2 cellular contexts compared by ENCODE assay signal in the genomic region with DNA sequence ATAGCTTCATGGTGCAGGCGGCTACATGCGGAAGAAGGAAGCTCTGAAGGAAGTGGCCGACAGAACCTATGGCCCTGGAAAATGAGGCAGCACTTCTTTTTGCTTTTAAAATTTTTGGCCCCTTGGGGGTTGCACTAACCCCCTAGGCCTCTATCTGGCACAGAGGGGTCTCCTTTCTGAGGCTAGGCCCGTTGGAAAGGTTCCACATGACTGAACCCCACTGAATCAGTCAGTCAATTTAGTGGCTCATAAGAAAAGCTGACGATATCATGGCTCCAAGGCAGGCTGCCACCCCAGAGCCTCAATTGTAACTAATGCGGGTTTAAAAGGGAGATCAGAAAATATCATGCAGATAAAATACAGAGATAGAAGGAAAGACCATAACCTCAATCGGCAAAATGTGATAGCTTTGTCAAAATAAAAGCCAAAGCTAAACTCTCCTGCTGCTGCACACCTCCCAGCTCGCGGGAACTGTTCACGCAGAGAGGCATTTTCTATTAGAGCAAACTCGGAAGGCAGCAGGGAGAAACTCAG.
TF ChIP-seq lines count a peak whose summit lies in the region.

No MANE protein-coding gene starts in this region.

TF ChIP-seq in HEK293, 187 proteins besides CTCF, POLR2A, EP300 and RAD21 (continued from another document):
- TF ChIP-seq ZNF366 (tag by site-specific recombination; conservative IDR thresholded peaks at IDR 0.05) (no peak), ATF2 (tag by site-specific recombination; IDR thresholded peaks at IDR 0.05; ENCODE audit: low read depth) (no peak), ZNF175 (tag by site-specific recombination; IDR thresholded peaks at IDR 0.05) (no peak)
- TF ChIP-seq, protein P1, sequence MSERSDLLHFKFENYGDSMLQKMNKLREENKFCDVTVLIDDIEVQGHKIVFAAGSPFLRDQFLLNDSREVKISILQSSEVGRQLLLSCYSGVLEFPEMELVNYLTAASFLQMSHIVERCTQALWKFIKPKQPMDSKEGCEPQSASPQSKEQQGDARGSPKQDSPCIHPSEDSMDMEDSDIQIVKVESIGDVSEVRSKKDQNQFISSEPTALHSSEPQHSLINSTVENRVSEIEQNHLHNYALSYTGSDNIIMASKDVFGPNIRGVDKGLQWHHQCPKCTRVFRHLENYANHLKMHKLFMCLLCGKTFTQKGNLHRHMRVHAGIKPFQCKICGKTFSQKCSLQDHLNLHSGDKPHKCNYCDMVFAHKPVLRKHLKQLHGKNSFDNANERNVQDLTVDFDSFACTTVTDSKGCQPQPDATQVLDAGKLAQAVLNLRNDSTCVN (tag by site-specific recombination; optimal IDR thresholded peaks at IDR 0.05) = no peak
TF ChIP-seq in HEK293: peak in this region for 1.

TF ChIP-seq in H1, 55 proteins besides CTCF, POLR2A, EP300 and RAD21 (continued from another document):
- TF ChIP-seq KDM1A (IDR thresholded peaks at IDR 0.05; ENCODE audit: borderline replicate concordance, low read length) (no peak), SIRT6 (IDR thresholded peaks at IDR 0.05; ENCODE audit: low read length) (no peak), KDM4A (IDR thresholded peaks at IDR 0.05; ENCODE audit: low read depth, low read length, severe bottlenecking) (no peak), TCF12 (IDR thresholded peaks at IDR 0.05; ENCODE audit: low read depth, low read length) (no peak), CEBPB (IDR thresholded peaks at IDR 0.05; ENCODE audit: low read depth, low read length) (no peak), RNF2 (IDR thresholded peaks at IDR 0.05; ENCODE audit: borderline replicate concordance, low read depth, low read length, missing control alignments, poor library complexity, severe bottlenecking) (no peak)
- TF ChIP-seq, protein P2, sequence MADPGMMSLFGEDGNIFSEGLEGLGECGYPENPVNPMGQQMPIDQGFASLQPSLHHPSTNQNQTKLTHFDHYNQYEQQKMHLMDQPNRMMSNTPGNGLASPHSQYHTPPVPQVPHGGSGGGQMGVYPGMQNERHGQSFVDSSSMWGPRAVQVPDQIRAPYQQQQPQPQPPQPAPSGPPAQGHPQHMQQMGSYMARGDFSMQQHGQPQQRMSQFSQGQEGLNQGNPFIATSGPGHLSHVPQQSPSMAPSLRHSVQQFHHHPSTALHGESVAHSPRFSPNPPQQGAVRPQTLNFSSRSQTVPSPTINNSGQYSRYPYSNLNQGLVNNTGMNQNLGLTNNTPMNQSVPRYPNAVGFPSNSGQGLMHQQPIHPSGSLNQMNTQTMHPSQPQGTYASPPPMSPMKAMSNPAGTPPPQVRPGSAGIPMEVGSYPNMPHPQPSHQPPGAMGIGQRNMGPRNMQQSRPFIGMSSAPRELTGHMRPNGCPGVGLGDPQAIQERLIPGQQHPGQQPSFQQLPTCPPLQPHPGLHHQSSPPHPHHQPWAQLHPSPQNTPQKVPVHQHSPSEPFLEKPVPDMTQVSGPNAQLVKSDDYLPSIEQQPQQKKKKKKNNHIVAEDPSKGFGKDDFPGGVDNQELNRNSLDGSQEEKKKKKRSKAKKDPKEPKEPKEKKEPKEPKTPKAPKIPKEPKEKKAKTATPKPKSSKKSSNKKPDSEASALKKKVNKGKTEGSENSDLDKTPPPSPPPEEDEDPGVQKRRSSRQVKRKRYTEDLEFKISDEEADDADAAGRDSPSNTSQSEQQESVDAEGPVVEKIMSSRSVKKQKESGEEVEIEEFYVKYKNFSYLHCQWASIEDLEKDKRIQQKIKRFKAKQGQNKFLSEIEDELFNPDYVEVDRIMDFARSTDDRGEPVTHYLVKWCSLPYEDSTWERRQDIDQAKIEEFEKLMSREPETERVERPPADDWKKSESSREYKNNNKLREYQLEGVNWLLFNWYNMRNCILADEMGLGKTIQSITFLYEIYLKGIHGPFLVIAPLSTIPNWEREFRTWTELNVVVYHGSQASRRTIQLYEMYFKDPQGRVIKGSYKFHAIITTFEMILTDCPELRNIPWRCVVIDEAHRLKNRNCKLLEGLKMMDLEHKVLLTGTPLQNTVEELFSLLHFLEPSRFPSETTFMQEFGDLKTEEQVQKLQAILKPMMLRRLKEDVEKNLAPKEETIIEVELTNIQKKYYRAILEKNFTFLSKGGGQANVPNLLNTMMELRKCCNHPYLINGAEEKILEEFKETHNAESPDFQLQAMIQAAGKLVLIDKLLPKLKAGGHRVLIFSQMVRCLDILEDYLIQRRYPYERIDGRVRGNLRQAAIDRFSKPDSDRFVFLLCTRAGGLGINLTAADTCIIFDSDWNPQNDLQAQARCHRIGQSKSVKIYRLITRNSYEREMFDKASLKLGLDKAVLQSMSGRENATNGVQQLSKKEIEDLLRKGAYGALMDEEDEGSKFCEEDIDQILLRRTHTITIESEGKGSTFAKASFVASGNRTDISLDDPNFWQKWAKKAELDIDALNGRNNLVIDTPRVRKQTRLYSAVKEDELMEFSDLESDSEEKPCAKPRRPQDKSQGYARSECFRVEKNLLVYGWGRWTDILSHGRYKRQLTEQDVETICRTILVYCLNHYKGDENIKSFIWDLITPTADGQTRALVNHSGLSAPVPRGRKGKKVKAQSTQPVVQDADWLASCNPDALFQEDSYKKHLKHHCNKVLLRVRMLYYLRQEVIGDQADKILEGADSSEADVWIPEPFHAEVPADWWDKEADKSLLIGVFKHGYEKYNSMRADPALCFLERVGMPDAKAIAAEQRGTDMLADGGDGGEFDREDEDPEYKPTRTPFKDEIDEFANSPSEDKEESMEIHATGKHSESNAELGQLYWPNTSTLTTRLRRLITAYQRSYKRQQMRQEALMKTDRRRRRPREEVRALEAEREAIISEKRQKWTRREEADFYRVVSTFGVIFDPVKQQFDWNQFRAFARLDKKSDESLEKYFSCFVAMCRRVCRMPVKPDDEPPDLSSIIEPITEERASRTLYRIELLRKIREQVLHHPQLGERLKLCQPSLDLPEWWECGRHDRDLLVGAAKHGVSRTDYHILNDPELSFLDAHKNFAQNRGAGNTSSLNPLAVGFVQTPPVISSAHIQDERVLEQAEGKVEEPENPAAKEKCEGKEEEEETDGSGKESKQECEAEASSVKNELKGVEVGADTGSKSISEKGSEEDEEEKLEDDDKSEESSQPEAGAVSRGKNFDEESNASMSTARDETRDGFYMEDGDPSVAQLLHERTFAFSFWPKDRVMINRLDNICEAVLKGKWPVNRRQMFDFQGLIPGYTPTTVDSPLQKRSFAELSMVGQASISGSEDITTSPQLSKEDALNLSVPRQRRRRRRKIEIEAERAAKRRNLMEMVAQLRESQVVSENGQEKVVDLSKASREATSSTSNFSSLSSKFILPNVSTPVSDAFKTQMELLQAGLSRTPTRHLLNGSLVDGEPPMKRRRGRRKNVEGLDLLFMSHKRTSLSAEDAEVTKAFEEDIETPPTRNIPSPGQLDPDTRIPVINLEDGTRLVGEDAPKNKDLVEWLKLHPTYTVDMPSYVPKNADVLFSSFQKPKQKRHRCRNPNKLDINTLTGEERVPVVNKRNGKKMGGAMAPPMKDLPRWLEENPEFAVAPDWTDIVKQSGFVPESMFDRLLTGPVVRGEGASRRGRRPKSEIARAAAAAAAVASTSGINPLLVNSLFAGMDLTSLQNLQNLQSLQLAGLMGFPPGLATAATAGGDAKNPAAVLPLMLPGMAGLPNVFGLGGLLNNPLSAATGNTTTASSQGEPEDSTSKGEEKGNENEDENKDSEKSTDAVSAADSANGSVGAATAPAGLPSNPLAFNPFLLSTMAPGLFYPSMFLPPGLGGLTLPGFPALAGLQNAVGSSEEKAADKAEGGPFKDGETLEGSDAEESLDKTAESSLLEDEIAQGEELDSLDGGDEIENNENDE (IDR thresholded peaks at IDR 0.05; ENCODE audit: insufficient replicate concordance, low read length) = no peak
TF ChIP-seq in H1: peak in this region for 0.
